22 cellular contexts compared by ENCODE assay signal in the genomic region with DNA sequence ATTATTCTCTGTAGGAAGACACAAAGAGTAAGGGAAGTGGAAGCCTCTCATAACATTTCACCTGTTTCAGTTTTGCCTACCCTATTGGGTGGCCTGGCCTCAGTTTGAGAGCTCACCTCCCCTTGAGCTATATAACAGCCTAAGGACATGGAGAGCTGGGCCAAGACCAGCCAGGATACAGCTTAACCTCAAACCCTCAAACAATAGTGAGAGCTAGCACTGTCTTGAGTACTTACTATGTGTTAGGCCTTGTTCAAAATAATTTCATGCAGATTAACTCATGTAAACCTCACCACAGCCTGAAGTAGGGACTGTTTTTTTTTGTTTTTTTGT. TPM values are rescaled to one million over a fixed set of nuclear protein-coding genes. Genes with fewer than 3 reads are reported as not detected.
DNase-seq lines count a peak whose midpoint lies in the region; ATAC-seq and TF ChIP-seq lines count a peak whose summit lies in the region.
"Had no signal": no experiment of that assay in that cellular context is flagged by ENCODE, and none has a peak within 500 bp of the region (broad histone marks: within the 10 kb centered on the region; RNA-seq: fewer than 3 reads in every experiment).

No MANE protein-coding gene starts in this region.

- no peaks in the 10 kb centered on the region for H3K27me3 Mint-ChIP-seq in natural killer cell (ENCODE audit: low read depth in 2 of 2)
- H3K27me3 Mint-ChIP-seq: activated CD4-positive, alpha-beta T cell treated with anti-CD3 and anti-CD28 coated beads, Interleukin-2, amount 10 ng/mL, durations not matched to agents 24 days and 14 days; CD4-positive, alpha-beta memory T cell; stimulated activated naive B cell treated with anti-CD40 and anti-IgM and Interleukin-4, amounts not matched to agents 10 μg/mL and 1 μg/mL and 100 μg/mL, for 72 hours had no signal

- no peaks in the 10 kb centered on the region for H3K4me1 ChIP-seq in breast epithelium
- H3K4me1 ChIP-seq: gastroesophageal sphincter, right atrium auricular region had no signal

- H3K4me3 ChIP-seq in breast epithelium, result no peak overlapping the region
- H3K4me3 ChIP-seq: gastroesophageal sphincter, right atrium auricular region, upper lobe of left lung had no signal

- no peak overlapping the region for H3K4me3 Mint-ChIP-seq in natural killer cell
- H3K4me3 Mint-ChIP-seq: activated CD4-positive, alpha-beta T cell treated with anti-CD3 and anti-CD28 coated beads, Interleukin-2, amount 10 ng/mL, durations not matched to agents 24 days and 14 days; CD4-positive, alpha-beta memory T cell; stimulated activated naive B cell treated with anti-CD40 and anti-IgM and Interleukin-4, amounts not matched to agents 10 μg/mL and 1 μg/mL and 100 μg/mL, for 72 hours had no signal

- DNase-seq in NCI-H2196 (lab: John Stamatoyannopoulos, UW; ENCODE audit: unreplicated experiment) (peak; percentile 90), NCI-H2196 treated with DMSO at 0.1 percent for 48 hours (lab: John Stamatoyannopoulos, UW; ENCODE audit: unreplicated experiment) (no peak), breast epithelium (ENCODE audit: low spot score in 2 of 2) (no peak), natural killer cell (no peak), activated gamma-delta T cell treated with Interleukin-2 at 50 U/mL for 16 hours (no peak), NCI-H69 (lab: John Stamatoyannopoulos, UW) (no peak), OCI-M1 (lab: John Stamatoyannopoulos, UW) (no peak)
- DNase-seq: activated CD4-positive, alpha-beta T cell treated with anti-CD3 and anti-CD28 coated beads, Interleukin-2, amount 10 ng/mL, durations not matched to agents 24 days and 14 days; brain microvascular endothelial cell; CD4-positive, alpha-beta memory T cell; KG1; left cardiac atrium; NCI-H2227 treated with DMSO at 0.1 percent for 48 hours; nucleus accumbens; stimulated activated CD4-positive, alpha-beta T cell treated with anti-CD3 and anti-CD28 coated beads, Interleukin-15, amount 100 ng/mL, for 24 hours; stimulated activated naive B cell treated with anti-CD40 and anti-IgM and Interleukin-4, amounts not matched to agents 10 μg/mL and 1 μg/mL and 100 μg/mL, for 72 hours had no signal

- no peak for TF ChIP-seq POLR2A in breast epithelium (IDR thresholded peaks at IDR 0.05)

- ATAC-seq in GM19452 (IDR thresholded peaks at IDR 0.05; ENCODE audit: unreplicated experiment) (peak; percentile 55), natural killer cell (peak in 2 of 3 donors; percentile 60 to 87)
- ATAC-seq: gastroesophageal sphincter; HCT116; left cardiac atrium; stimulated activated naive B cell treated with anti-CD40 and anti-IgM and Interleukin-4, amounts not matched to agents 10 μg/mL and 1 μg/mL and 100 μg/mL, for 72 hours had no signal

- intact Hi-C loops in breast epithelium (cut with DNase I; ENCODE audit: low total_unique reads) (no loop called here), natural killer cell (cut with micrococcal nuclease) (no loop called here)

- H3K27ac ChIP-seq in breast epithelium, result peak overlapping the region; percentile 27 to 64
- H3K27ac ChIP-seq: brain microvascular endothelial cell, gastroesophageal sphincter, right atrium auricular region, RWPE1 had no signal

- TF ChIP-seq CTCF in breast epithelium (IDR thresholded peaks at IDR 0.05) (no peak), natural killer cell (IDR thresholded peaks at IDR 0.05) (no peak)

- H3K36me3 Mint-ChIP-seq in natural killer cell, result no peaks in the 10 kb centered on the region
- H3K36me3 Mint-ChIP-seq: CD4-positive, alpha-beta memory T cell; stimulated activated naive B cell treated with anti-CD40 and anti-IgM and Interleukin-4, amounts not matched to agents 10 μg/mL and 1 μg/mL and 100 μg/mL, for 72 hours had no signal

- no peaks in the 10 kb centered on the region for H3K36me3 ChIP-seq in breast epithelium
- H3K36me3 ChIP-seq: brain microvascular endothelial cell, gastroesophageal sphincter, right atrium auricular region, upper lobe of left lung had no signal

- H3K27me3 ChIP-seq in breast epithelium, result no peaks in the 10 kb centered on the region
- H3K27me3 ChIP-seq: brain microvascular endothelial cell, gastroesophageal sphincter, right atrium auricular region, upper lobe of left lung had no signal

- H3K9me3 Mint-ChIP-seq in natural killer cell, result no peaks in the 10 kb centered on the region
- H3K9me3 Mint-ChIP-seq: CD4-positive, alpha-beta memory T cell; stimulated activated naive B cell treated with anti-CD40 and anti-IgM and Interleukin-4, amounts not matched to agents 10 μg/mL and 1 μg/mL and 100 μg/mL, for 72 hours had no signal

- H3K27ac Mint-ChIP-seq in natural killer cell, result peak overlapping the region in 1 of 2 donors; percentile 14
- H3K27ac Mint-ChIP-seq: activated CD4-positive, alpha-beta T cell treated with anti-CD3 and anti-CD28 coated beads, Interleukin-2, amount 10 ng/mL, durations not matched to agents 24 days and 14 days; stimulated activated naive B cell treated with anti-CD40 and anti-IgM and Interleukin-4, amounts not matched to agents 10 μg/mL and 1 μg/mL and 100 μg/mL, for 72 hours had no signal

- no peaks in the 10 kb centered on the region for H3K9me3 ChIP-seq in breast epithelium
- H3K9me3 ChIP-seq: gastroesophageal sphincter, right atrium auricular region, upper lobe of left lung had no signal

- peaks cover 0 to 14% of the 10 kb centered on the region in 2 donors for H3K4me1 Mint-ChIP-seq in natural killer cell

RNA-seq across cellular contexts. Expression of a gene that starts 15.0 kb away (rescaled TPM):
- total RNA-seq in breast epithelium (100 to 1,000 TPM in 2 of 3 donors, 10 to 100 TPM in 1; 92.8 to 147 (median 111) TPM), natural killer cell (100 to 1,000 TPM in 1 of 3 donors, 10 to 100 TPM in 2; 74.6 to 118 (median 81.7) TPM)
